In genomic region chr6:12092762-12093161, GRCh38 we compare ENCODE assay signal across 29 cellular contexts.
"Had no signal": no experiment of that assay in that cellular context is flagged by ENCODE, and none has a peak within 500 bp of the region (broad histone marks: within the 10 kb centered on the region; RNA-seq: fewer than 3 reads in every experiment).

No MANE protein-coding gene starts in this region.

- H3K27me3 ChIP-seq: ascending aorta, body of pancreas, Peyer's patch, SJSA1 had no signal

- H3K9me3 Mint-ChIP-seq: activated B cell treated with CpG ODN at 0.5 μM for 24 hours; activated CD4-positive, alpha-beta T cell treated with anti-CD3 and anti-CD28 coated beads, Interleukin-2, amount 10 ng/mL, durations not matched to agents 7 days and 5 days; activated naive CD4-positive, alpha-beta T cell treated with anti-CD3 and anti-CD28 coated beads, Interleukin-2, amount 50 U/mL, for 72 hours; activated T-cell treated with anti-CD3 and anti-CD28 coated beads, Interleukin-2, amount 50 U/mL, for 4 hours; central memory CD8-positive, alpha-beta T cell had no signal

- H3K4me1 ChIP-seq: ascending aorta, Peyer's patch had no signal

- H3K4me3 ChIP-seq: ascending aorta, body of pancreas, Peyer's patch, SJSA1 had no signal

- H3K27ac ChIP-seq: ascending aorta, body of pancreas, Peyer's patch, RWPE1 had no signal

- H3K27ac Mint-ChIP-seq: activated B cell treated with CpG ODN at 0.5 μM for 24 hours; activated CD4-positive, alpha-beta memory T cell treated with anti-CD3 and anti-CD28 coated beads for 36 hours; activated CD4-positive, alpha-beta T cell treated with anti-CD3 and anti-CD28 coated beads, Interleukin-2, amount 10 ng/mL, durations not matched to agents 7 days and 5 days; activated naive CD4-positive, alpha-beta T cell treated with anti-CD3 and anti-CD28 coated beads, Interleukin-2, amount 50 U/mL, for 72 hours; activated naive CD8-positive, alpha-beta T cell treated with anti-CD3 and anti-CD28 coated beads, Interleukin-2, amount 50 U/mL, for 24 hours had no signal

- DNase-seq: activated B cell treated with CpG ODN at 0.5 μM for 24 hours; activated CD4-positive, alpha-beta memory T cell treated with anti-CD3 and anti-CD28 coated beads for 36 hours; activated CD4-positive, alpha-beta T cell treated with anti-CD3 and anti-CD28 coated beads for 1 hour; activated CD4-positive, alpha-beta T cell treated with anti-CD3 and anti-CD28 coated beads, Interleukin-2, amount 10 ng/mL, durations not matched to agents 7 days and 5 days; activated CD8-positive, alpha-beta memory T cell treated with anti-CD3 and anti-CD28 coated beads for 24 hours; activated effector memory CD4-positive, alpha-beta T cell treated with anti-CD3 and anti-CD28 coated beads, Interleukin-2, amount 50 U/mL, for 16 hours; activated naive CD4-positive, alpha-beta T cell treated with Interleukin-2 at 50 U/mL for 16 hours; activated naive CD8-positive, alpha-beta T cell treated with anti-CD3 and anti-CD28 coated beads, Interleukin-2, amount 50 U/mL, for 24 hours; activated T-cell treated with anti-CD3 and anti-CD28 coated beads, Interleukin-2, amount 50 U/mL, for 4 hours; amniotic stem cell; body of pancreas; Kasumi-1; NCI-H1092; NCI-H1417; NCI-H1930; NCI-H2107; NCI-H2171 treated with DMSO at 0.1 percent for 48 hours; NCI-H345; NCI-H510A; NCI-H526 treated with DMSO at 0.1 percent for 48 hours; Peyer's patch; Right ventricle myocardium superior; T-helper 17 cell; T-helper 9 cell had no signal

- H3K4me3 Mint-ChIP-seq: activated B cell treated with CpG ODN at 0.5 μM for 24 hours; activated CD4-positive, alpha-beta memory T cell treated with anti-CD3 and anti-CD28 coated beads for 36 hours; activated CD4-positive, alpha-beta T cell treated with anti-CD3 and anti-CD28 coated beads, Interleukin-2, amount 10 ng/mL, durations not matched to agents 7 days and 5 days; activated naive CD8-positive, alpha-beta T cell treated with anti-CD3 and anti-CD28 coated beads, Interleukin-2, amount 50 U/mL, for 24 hours; activated T-cell treated with anti-CD3 and anti-CD28 coated beads, Interleukin-2, amount 50 U/mL, for 4 hours; central memory CD8-positive, alpha-beta T cell; T-helper 17 cell had no signal

- H3K27me3 Mint-ChIP-seq: activated B cell treated with CpG ODN at 0.5 μM for 24 hours; activated CD4-positive, alpha-beta memory T cell treated with anti-CD3 and anti-CD28 coated beads for 36 hours; activated CD4-positive, alpha-beta T cell treated with anti-CD3 and anti-CD28 coated beads, Interleukin-2, amount 10 ng/mL, durations not matched to agents 7 days and 5 days; activated naive CD8-positive, alpha-beta T cell treated with anti-CD3 and anti-CD28 coated beads, Interleukin-2, amount 50 U/mL, for 24 hours; central memory CD8-positive, alpha-beta T cell; T-helper 17 cell had no signal

- H3K36me3 ChIP-seq: ascending aorta, SJSA1 had no signal

- H3K9me3 ChIP-seq: ascending aorta, body of pancreas, SJSA1 had no signal

- ATAC-seq: activated naive CD4-positive, alpha-beta T cell treated with anti-CD3 and anti-CD28 coated beads, Interleukin-2, amount 50 U/mL, for 72 hours; activated naive CD8-positive, alpha-beta T cell treated with anti-CD3 and anti-CD28 coated beads, Interleukin-2, amount 50 U/mL, for 24 hours; activated T-cell treated with anti-CD3 and anti-CD28 coated beads, Interleukin-2, amount 50 U/mL, for 4 hours; body of pancreas; T-helper 17 cell had no signal
